Comparison of ENCODE assay signal across 19 cellular contexts in genomic region chr10:530717-531116, GRCh38.
A peak's percentile ranks its signal among the peaks of the same experiment; 100 is the strongest.
DNase-seq lines count a peak whose midpoint lies in the region; ATAC-seq and TF ChIP-seq lines count a peak whose summit lies in the region.
"Had no signal": no experiment of that assay in that cellular context is flagged by ENCODE, and none has a peak within 500 bp of the region (broad histone marks: within the 10 kb centered on the region; RNA-seq: fewer than 3 reads in every experiment).

No MANE protein-coding gene starts in this region.

- intact Hi-C loops in MCF 10A (cut with micrococcal nuclease) = no loop called here
- intact Hi-C loops in breast epithelium (cut with DNase I; ENCODE audit: low total_unique reads) = no loop called here

- H2AFZ ChIP-seq in OCI-LY1 (ENCODE audit: low read length) = no peak overlapping the region

- H3K79me2 ChIP-seq in OCI-LY1 (ENCODE audit: insufficient read depth, low read length) = peaks cover 29% of the 10 kb centered on the region

- no peak overlapping the region for H3K4me2 ChIP-seq in OCI-LY1 (ENCODE audit: low read length)

- H3K4me3 Mint-ChIP-seq in MCF 10A (ENCODE audit: unreplicated experiment) (no peak overlapping the region), type B pancreatic cell (no peak overlapping the region)

- no peak for TF ChIP-seq POLR2A in breast epithelium (IDR thresholded peaks at IDR 0.05)

- H3K27ac Mint-ChIP-seq in MCF 10A (ENCODE audit: low read depth, unreplicated experiment) = no peak overlapping the region
- H3K27ac Mint-ChIP-seq in type B pancreatic cell = no peak overlapping the region

- CTCF ChIA-PET in MCF 10A (lab: Yijun Ruan, JAX) = no interaction called here

- H4K20me1 ChIP-seq in OCI-LY1 (ENCODE audit: insufficient read depth, low read length) = no peaks in the 10 kb centered on the region

- H3K27me3 Mint-ChIP-seq in MCF 10A (ENCODE audit: insufficient read depth, unreplicated experiment) (peaks cover 52% of the 10 kb centered on the region), type B pancreatic cell (no peaks in the 10 kb centered on the region)

- H3K9me3 ChIP-seq in breast epithelium = no peaks in the 10 kb centered on the region
- no peaks in the 10 kb centered on the region for H3K9me3 ChIP-seq in OCI-LY1 (ENCODE audit: low read length)
- H3K9me3 ChIP-seq: SJSA1 had no signal

- H3K4me1 Mint-ChIP-seq in MCF 10A (ENCODE audit: insufficient read depth, unreplicated experiment) = no peaks in the 10 kb centered on the region
- peaks cover 41% of the 10 kb centered on the region for H3K4me1 Mint-ChIP-seq in type B pancreatic cell (ENCODE audit: unreplicated experiment)

- no peak overlapping the region for H3K27ac ChIP-seq in breast epithelium
- peak overlapping the region; percentile 97 for H3K27ac ChIP-seq in OCI-LY1 (ENCODE audit: low read depth, low read length, poor library complexity, severe bottlenecking)
- no peak overlapping the region for H3K27ac ChIP-seq in foreskin keratinocyte
- H3K27ac ChIP-seq: RWPE1, SJSA1 had no signal

- no peaks in the 10 kb centered on the region for H3K4me1 ChIP-seq in breast epithelium
- H3K4me1 ChIP-seq in OCI-LY1 (ENCODE audit: insufficient read depth, low read length, severe bottlenecking) = peaks cover 82% of the 10 kb centered on the region
- no peaks in the 10 kb centered on the region for H3K4me1 ChIP-seq in foreskin keratinocyte

- H3F3A ChIP-seq in OCI-LY1 (ENCODE audit: insufficient read depth, low read length) = peaks cover 6% of the 10 kb centered on the region; the same call in 1 of the 2 replicates

- no TSS peak for BruUV-seq in MCF 10A (replicated peaks; lab: Mats Ljungman, UMichigan)

- TF ChIP-seq CTCF in MCF 10A (IDR thresholded peaks at IDR 0.05; ENCODE audit: unreplicated experiment) = no peak
- TF ChIP-seq CTCF in breast epithelium (IDR thresholded peaks at IDR 0.05) = no peak
- no peak; the same call in 1 of the 2 replicates for TF ChIP-seq CTCF in OCI-LY1 (IDR thresholded peaks at IDR 0.05; ENCODE audit: low read length)
- TF ChIP-seq CTCF in foreskin keratinocyte (conservative IDR thresholded peaks at IDR 0.05) = peak; percentile 21
- no peak for TF ChIP-seq CTCF in type B pancreatic cell (conservative IDR thresholded peaks at IDR 0.05)

- H3K36me3 ChIP-seq in breast epithelium (no peaks in the 10 kb centered on the region), OCI-LY1 (ENCODE audit: insufficient read depth, low read length) (peaks cover 41% of the 10 kb centered on the region; the same call in 1 of the 2 replicates)

- H3K9ac ChIP-seq in OCI-LY1 (ENCODE audit: low read length) = no peak overlapping the region

- H3K9me2 ChIP-seq in OCI-LY1 (ENCODE audit: low read depth, low read length) = no peaks in the 10 kb centered on the region

- ATAC-seq in foreskin keratinocyte = no peak
- ATAC-seq: PC-3 had no signal

- POLR2A ChIA-PET in MCF 10A (lab: Yijun Ruan, JAX) = no interaction called here

- H3K9me3 Mint-ChIP-seq in MCF 10A (ENCODE audit: unreplicated experiment) = no peaks in the 10 kb centered on the region
- H3K9me3 Mint-ChIP-seq in type B pancreatic cell = no peaks in the 10 kb centered on the region

- H3K4me3 ChIP-seq in breast epithelium = no peak overlapping the region
- no peak overlapping the region for H3K4me3 ChIP-seq in OCI-LY1 (ENCODE audit: low read depth, low read length, poor library complexity, severe bottlenecking)
- H3K4me3 ChIP-seq: SJSA1 had no signal

- H3K27me3 ChIP-seq in breast epithelium = no peaks in the 10 kb centered on the region
- H3K27me3 ChIP-seq in OCI-LY1 (ENCODE audit: insufficient read depth, low read length) = no peaks in the 10 kb centered on the region
- H3K27me3 ChIP-seq in foreskin keratinocyte = no peaks in the 10 kb centered on the region
- H3K27me3 ChIP-seq: SJSA1 had no signal

- no peaks in the 10 kb centered on the region for H3K36me3 Mint-ChIP-seq in MCF 10A (ENCODE audit: insufficient read depth, unreplicated experiment)
- no peaks in the 10 kb centered on the region for H3K36me3 Mint-ChIP-seq in type B pancreatic cell

- DNase-seq in MCF 10A (ENCODE audit: unreplicated experiment) (peak; percentile 7), breast epithelium (ENCODE audit: low spot score in 2 of 2) (no peak), foreskin keratinocyte (no peak), type B pancreatic cell (ENCODE audit: extremely low spot score, unreplicated experiment) (no peak), kidney glomerular epithelial cell (lab: John Stamatoyannopoulos, UW) (no peak), NCI-H69 (lab: John Stamatoyannopoulos, UW) (no peak)
- DNase-seq: COR-L47, H7, Karpas-422, MM.1S, NCI-H1092 treated with DMSO at 0.1 percent for 48 hours, NCI-H187, NCI-H2171 treated with DMSO at 0.1 percent for 48 hours, NCI-H446 treated with DMSO at 0.1 percent for 48 hours, NCI-H748 treated with DMSO at 0.1 percent for 48 hours, PC-3 had no signal
